24 cellular contexts compared by ENCODE assay signal in genomic region chr2:96065381-96065930, GRCh38. TPM values are rescaled to one million over a fixed set of nuclear protein-coding genes. Genes with fewer than 3 reads are reported as not detected.
A peak's percentile ranks its signal among the peaks of the same experiment; 100 is the strongest.
DNase-seq lines count a peak whose midpoint lies in the region; ATAC-seq and TF ChIP-seq lines count a peak whose summit lies in the region.
"Had no signal": no experiment of that assay in that cellular context is flagged by ENCODE, and none has a peak within 500 bp of the region (broad histone marks: within the 10 kb centered on the region; RNA-seq: fewer than 3 reads in every experiment).

No MANE protein-coding gene starts in this region.

- H3K36me3 ChIP-seq in osteoblast (ENCODE audit: insufficient read depth, low read length) (no peaks in the 10 kb centered on the region), tibial nerve (no peaks in the 10 kb centered on the region)
- H3K36me3 ChIP-seq: BLaER1 had no signal

- no peaks in the 10 kb centered on the region for H4K20me1 ChIP-seq in osteoblast (ENCODE audit: insufficient read depth, low read length)
- H4K20me1 ChIP-seq: BLaER1 had no signal

- WGBS in tibial nerve, 2 donors = 69 to 71% methylated on average over 4 of the region's 4 CpGs

- H3K27ac ChIP-seq in osteoblast (ENCODE audit: low read depth, low read length) (no peak overlapping the region), tibial nerve (no peak overlapping the region)
- H3K27ac ChIP-seq: BLaER1, HL-60 had no signal

- H3K4me3 ChIP-seq in osteoblast (ENCODE audit: insufficient read depth, low read length) (no peak overlapping the region), tibial nerve (no peak overlapping the region)
- H3K4me3 ChIP-seq: BLaER1, GM23338 had no signal

- TF ChIP-seq CTCF in CD14-positive monocyte (IDR thresholded peaks at IDR 0.05) = no peak
- TF ChIP-seq CTCF in osteoblast (IDR thresholded peaks at IDR 0.05; ENCODE audit: extremely low read depth, low read depth, low read length) = no peak
- TF ChIP-seq CTCF in tibial nerve (IDR thresholded peaks at IDR 0.05) = no peak

- no peak overlapping the region for H3K27ac Mint-ChIP-seq in CD14-positive monocyte
- H3K27ac Mint-ChIP-seq: CD8-positive, alpha-beta T cell; GM23338 had no signal

- H3K27me3 ChIP-seq in osteoblast (ENCODE audit: insufficient read depth, low read length) (peaks cover 3% of the 10 kb centered on the region), tibial nerve (no peaks in the 10 kb centered on the region)
- H3K27me3 ChIP-seq: BLaER1 had no signal

- H2AFZ ChIP-seq in osteoblast (ENCODE audit: low read length) = no peak overlapping the region
- H2AFZ ChIP-seq: GM23338 had no signal

- H3K9me3 ChIP-seq in osteoblast (ENCODE audit: low read depth, low read length) (no peaks in the 10 kb centered on the region), tibial nerve (no peaks in the 10 kb centered on the region)
- H3K9me3 ChIP-seq: BLaER1 had no signal

- no peak for TF ChIP-seq EP300 in tibial nerve (IDR thresholded peaks at IDR 0.05)

- H3K4me1 Mint-ChIP-seq in CD14-positive monocyte = peaks cover 2% of the 10 kb centered on the region

- H3K9me3 Mint-ChIP-seq in CD14-positive monocyte = no peaks in the 10 kb centered on the region
- H3K9me3 Mint-ChIP-seq: CD8-positive, alpha-beta T cell; GM23338 had no signal

- H3K79me2 ChIP-seq in osteoblast (ENCODE audit: insufficient read depth, low read length) = no peaks in the 10 kb centered on the region

- H3K4me1 ChIP-seq in osteoblast (ENCODE audit: insufficient read depth, low read length) = no peaks in the 10 kb centered on the region
- H3K4me1 ChIP-seq in tibial nerve = peaks cover 0 to 16% (median 0%) of the 10 kb centered on the region in 4 donors
- H3K4me1 ChIP-seq: BLaER1 had no signal

- no peak overlapping the region for H3K4me3 Mint-ChIP-seq in CD14-positive monocyte
- H3K4me3 Mint-ChIP-seq: CD8-positive, alpha-beta T cell; GM23338 had no signal

- peak; percentile 44 for DNase-seq in activated CD8-positive, alpha-beta memory T cell treated with anti-CD3 and anti-CD28 coated beads for 24 hours
- no peak for DNase-seq in activated CD8-positive, alpha-beta memory T cell treated with anti-CD3 and anti-CD28 coated beads, Interleukin-2, amount 50 U/mL, for 4 hours
- DNase-seq in CD14-positive monocyte (ENCODE audit: low spot score) = peak; percentile 41
- DNase-seq in ecto neural progenitor cell (ENCODE audit: low spot score) = peak; percentile 39
- peak; percentile 27 for DNase-seq in osteoblast (ENCODE audit: insufficient read length, low spot score, missing footprints)
- no peak for DNase-seq in kidney tubule cell (ENCODE audit: low spot score)
- no peak for DNase-seq in tibial nerve (ENCODE audit: low spot score in 2 of 2)
- no peak for DNase-seq in sciatic nerve (ENCODE audit: low spot score)
- DNase-seq: Calu3; CD8-positive, alpha-beta T cell; IMR-90; NCI-H1436; NCI-H2029; NCI-H345; NCI-H524 treated with DMSO at 0.1 percent for 48 hours; PC-3; RPMI8226 had no signal

- TF ChIP-seq POLR2A in tibial nerve (IDR thresholded peaks at IDR 0.05) = no peak

- ATAC-seq in sciatic nerve = no peak
- ATAC-seq: CD8-positive, alpha-beta T cell; GM23338; HCT116; PC-3 had no signal

- no peaks in the 10 kb centered on the region for H3K27me3 Mint-ChIP-seq in CD14-positive monocyte (ENCODE audit: low read depth in 3 of 3)

- H3K36me3 Mint-ChIP-seq in CD14-positive monocyte = no peaks in the 10 kb centered on the region
- H3K36me3 Mint-ChIP-seq: CD8-positive, alpha-beta T cell had no signal

- intact Hi-C loops in CD14-positive monocyte (cut with micrococcal nuclease) (no loop called here), sciatic nerve (cut with DNase I) (loop anchor here (10.0 kb wide), 1 partner anchor 1629 kb away; no protein-coding TSS in a partner anchor)

- no peak overlapping the region for H3K4me2 ChIP-seq in osteoblast (ENCODE audit: insufficient read depth, low read length)
- H3K4me2 ChIP-seq: BLaER1, GM23338 had no signal

RNA-seq across cellular contexts. Expression of gene GPAT2, which starts 30.7 kb away (rescaled TPM):
- under 1 TPM; 0.44 to 0.94 TPM for polyA plus RNA-seq in CD14-positive monocyte
- total RNA-seq in osteoblast (2.2 and 9.4 TPM in 2 replicates), tibial nerve (10 to 100 TPM in 1 of 4 donors, 1 to 10 TPM in 3; 4.2 to 12.4 (median 6.4) TPM), sciatic nerve (11.1 TPM)
- total RNA-seq: A172, Calu3, HT1080, MCF 10A, PC-3 had no signal

RNA-seq across cellular contexts. Expression of gene ADRA2B, which starts 50.9 kb away (rescaled TPM):
- polyA plus RNA-seq in CD14-positive monocyte = not detected
- total RNA-seq in osteoblast = under 0.01 TPM in 1 of 2 replicates, not detected in the other
- total RNA-seq in tibial nerve = 1 to 10 TPM; 2.1 to 5.0 (median 4.7) TPM
- 3.2 TPM for total RNA-seq in sciatic nerve
- total RNA-seq: A172, Calu3, HT1080, IMR-90, MCF 10A, PC-3 had no signal
- polyA plus RNA-seq: IMR-90 had no signal

Comparison
In these comparisons a context has a peak if more than half of its experiments do, and no peak if none do; other contexts are left out.
1. DNase-seq: peak in activated CD8-positive, alpha-beta memory T cell treated with anti-CD3 and anti-CD28 coated beads for 24 hours (single experiment), CD14-positive monocyte (single experiment), ecto neural progenitor cell (single experiment) and osteoblast (single experiment); none in activated CD8-positive, alpha-beta memory T cell treated with anti-CD3 and anti-CD28 coated beads, Interleukin-2, amount 50 U/mL, for 4 hours (single experiment), kidney tubule cell (single experiment), tibial nerve (0 of 2) and sciatic nerve (single experiment).